Comparison of ENCODE assay signal across 1 cellular context in genomic region chr7:5897371-5897919, GRCh38.
A peak's percentile ranks its signal among the peaks of the same experiment; 100 is the strongest.
TF ChIP-seq lines count a peak whose summit lies in the region.

No MANE protein-coding gene starts in this region.

TF ChIP-seq in HCT116, 20 proteins besides CTCF, POLR2A, EP300 and RAD21:
- 0 out of 2 replicates have a peak, but pooled peaks have one; percentile 17 for TF ChIP-seq MAX (IDR thresholded peaks at IDR 0.05)
